13 cellular contexts compared by ENCODE assay signal in genomic region chr21:37412603-37413360, GRCh38. TPM values are rescaled to one million over a fixed set of nuclear protein-coding genes. Genes with fewer than 3 reads are reported as not detected.
DNase-seq lines count a peak whose midpoint lies in the region; ATAC-seq and TF ChIP-seq lines count a peak whose summit lies in the region.
"Had no signal": no experiment of that assay in that cellular context is flagged by ENCODE, and none has a peak within 500 bp of the region (broad histone marks: within the 10 kb centered on the region; RNA-seq: fewer than 3 reads in every experiment).

No MANE protein-coding gene starts in this region.

- H3K36me3 Mint-ChIP-seq in dendritic cell treated with granulocyte-macrophage colony-stimulating factor and Interleukin-4, amounts not matched to agents 40 ng/mL and 50 ng/mL, for 4 days (ENCODE audit: low read depth): peaks cover 27% of the 10 kb centered on the region

- no peaks in the 10 kb centered on the region for H3K27me3 Mint-ChIP-seq in dendritic cell treated with granulocyte-macrophage colony-stimulating factor and Interleukin-4, amounts not matched to agents 40 ng/mL and 50 ng/mL, for 4 days

- ATAC-seq in psoas muscle (no peak), GM19324 (IDR thresholded peaks at IDR 0.05; ENCODE audit: low FRiP score, unreplicated experiment) (no peak)

- peak overlapping the region; percentile 6 for H3K27ac ChIP-seq in psoas muscle
- H3K27ac ChIP-seq: 22Rv1 had no signal

- peaks cover 97% of the 10 kb centered on the region for H3K4me1 ChIP-seq in psoas muscle

- no peak overlapping the region for H3K4me3 ChIP-seq in psoas muscle

- intact Hi-C loops in dendritic cell treated with granulocyte-macrophage colony-stimulating factor and Interleukin-4, amounts not matched to agents 40 ng/mL and 50 ng/mL, for 4 days (cut with micrococcal nuclease): no loop called here
- intact Hi-C loops in psoas muscle (cut with DNase I): loop anchor here in 1 of 2 donors (5.0 kb wide), 1 partner anchor 40 kb away; no protein-coding TSS in a partner anchor

- H3K4me3 Mint-ChIP-seq in dendritic cell treated with granulocyte-macrophage colony-stimulating factor and Interleukin-4, amounts not matched to agents 40 ng/mL and 50 ng/mL, for 4 days: no peak overlapping the region

- TF ChIP-seq CTCF in psoas muscle (IDR thresholded peaks at IDR 0.05): no peak

- no peaks in the 10 kb centered on the region for H3K27me3 ChIP-seq in psoas muscle (ENCODE audit: insufficient read depth in 3 of 3, low read length in 2 of 3)

- no peaks in the 10 kb centered on the region for H3K9me3 Mint-ChIP-seq in dendritic cell treated with granulocyte-macrophage colony-stimulating factor and Interleukin-4, amounts not matched to agents 40 ng/mL and 50 ng/mL, for 4 days

- peaks cover 63% of the 10 kb centered on the region for H3K4me1 Mint-ChIP-seq in dendritic cell treated with granulocyte-macrophage colony-stimulating factor and Interleukin-4, amounts not matched to agents 40 ng/mL and 50 ng/mL, for 4 days (ENCODE audit: low read depth)

- no peaks in the 10 kb centered on the region for H3K9me3 ChIP-seq in psoas muscle

- no peaks in the 10 kb centered on the region for H3K36me3 ChIP-seq in psoas muscle (ENCODE audit: insufficient read depth in 1 of 2, low read depth in 1 of 2)

- DNase-seq in NOMO-1 treated with DMSO at 0.1 percent for 48 hours (lab: John Stamatoyannopoulos, UW; ENCODE audit: unreplicated experiment): peak; percentile 18
- no peak for DNase-seq in NOMO-1 (lab: John Stamatoyannopoulos, UW; ENCODE audit: unreplicated experiment in 2 of 2)
- DNase-seq in OCI-M1 (lab: John Stamatoyannopoulos, UW): peak; percentile 55
- no peak for DNase-seq in psoas muscle
- no peak for DNase-seq in DMS 273 treated with DMSO at 0.1 percent for 48 hours (lab: John Stamatoyannopoulos, UW)
- DNase-seq in NOMO-1 treated with dmso at 0.1 percent for 144 hours (lab: John Stamatoyannopoulos, UW; ENCODE audit: unreplicated experiment): no peak
- DNase-seq: activated T-cell treated with anti-CD3 and anti-CD28 coated beads for 4 hours; effector CD8-positive, alpha-beta T cell; GOT3; NCI-H2029 treated with DMSO at 0.1 percent for 48 hours had no signal

- 62 to 78% (median 72%) methylated on average over 4 of the region's 4 CpGs for WGBS in psoas muscle, 3 donors

- peak overlapping the region; percentile 14 for H3K27ac Mint-ChIP-seq in dendritic cell treated with granulocyte-macrophage colony-stimulating factor and Interleukin-4, amounts not matched to agents 40 ng/mL and 50 ng/mL, for 4 days

RNA-seq across cellular contexts. Expression of gene DYRK1A, which starts 46.2 kb away (rescaled TPM):
- 100 to 1,000 TPM in 1 of 4 donors, 10 to 100 TPM in 3; 79.9 to 105 (median 89.3) TPM for total RNA-seq in psoas muscle
- 10 to 100 TPM; 21.5 to 60.8 (median 31.7) TPM for polyA plus RNA-seq in psoas muscle

Comparison
In these comparisons a context has a peak if more than half of its experiments do, and no peak if none do; other contexts are left out.
1. DNase-seq: peak in NOMO-1 treated with DMSO at 0.1 percent for 48 hours (single experiment) and OCI-M1 (single experiment); none in NOMO-1 (0 of 2), psoas muscle (0 of 2), DMS 273 treated with DMSO at 0.1 percent for 48 hours (single experiment) and NOMO-1 treated with dmso at 0.1 percent for 144 hours (single experiment).